Comparison of ENCODE assay signal across 12 cellular contexts in genomic region chr1:151158311-151158710, GRCh38. TPM values are rescaled to one million over a fixed set of nuclear protein-coding genes. Genes with fewer than 3 reads are reported as not detected.
DNase-seq lines count a peak whose midpoint lies in the region; ATAC-seq, FAIRE-seq and TF ChIP-seq lines count a peak whose summit lies in the region.
"Had no signal": no experiment of that assay in that cellular context is flagged by ENCODE, and none has a peak within 500 bp of the region (broad histone marks: within the 10 kb centered on the region; RNA-seq: fewer than 3 reads in every experiment).

No MANE protein-coding gene starts in this region.

- H3K27ac ChIP-seq in HL-60 (replicated peaks): peak overlapping the region; percentile 84
- H3K27ac ChIP-seq in colonic mucosa: peak overlapping the region; percentile 16
- H3K27ac ChIP-seq in pancreas: no peak overlapping the region

- H3K9me3 ChIP-seq in colonic mucosa (no peaks in the 10 kb centered on the region), pancreas (no peaks in the 10 kb centered on the region)

- 83 to 90% methylated on average over 5 to 6 of the region's 6 CpGs for WGBS in pancreas, 2 donors

- DNase-seq in HL-60 (ENCODE audit: low read depth in 1 of 2, low spot score in 1 of 2): peak in 1 of 2 experiments; percentile 35
- DNase-seq in activated CD4-positive, alpha-beta T cell treated with anti-CD3 and anti-CD28 coated beads, Interleukin-2, amount 50 U/mL, for 4 hours: peak; percentile 44
- no peak for DNase-seq in colonic mucosa
- peak; percentile 48 to 54 for DNase-seq in stimulated activated CD4-positive, alpha-beta T cell treated with anti-CD3 and anti-CD28 coated beads, Interleukin-4, amount 100 ng/mL, for 48 hours (ENCODE audit: low read depth in 2 of 2)
- DNase-seq in NK-92 treated with Interleukin-12 subunit alpha and Interleukin-12 subunit beta, amount 100 ng/mL, for 24 hours (lab: John Stamatoyannopoulos, UW): no peak
- no peak for DNase-seq in NCI-H1694 (lab: John Stamatoyannopoulos, UW)
- DNase-seq in pancreas: no peak
- no peak for DNase-seq in DMS153 (lab: John Stamatoyannopoulos, UW)
- DNase-seq: COR-L47, NCI-H446 treated with DMSO at 0.1 percent for 48 hours had no signal

- H3K27me3 ChIP-seq in HL-60 (ENCODE audit: insufficient read depth, poor library complexity, severe bottlenecking): no peaks in the 10 kb centered on the region
- H3K27me3 ChIP-seq in colonic mucosa: no peaks in the 10 kb centered on the region
- no peaks in the 10 kb centered on the region for H3K27me3 ChIP-seq in pancreas

- intact Hi-C loops in colonic mucosa (cut with DNase I): loop anchor here (5.0 to 10.0 kb wide), 2 partner anchors 61 to 134 kb away; no protein-coding TSS in a partner anchor
- intact Hi-C loops in pancreas (cut with DNase I): loop anchor here in 2 of 3 donors (10.0 kb wide), 2 partner anchors 64 to 134 kb away; no protein-coding TSS in a partner anchor

- no peak for ATAC-seq in pancreas
- ATAC-seq: SK-N-SH treated with all-trans-retinoic acid at 6 μM for 48 hours had no signal

- no peak for TF ChIP-seq CTCF in HL-60 (IDR thresholded peaks at IDR 0.05; ENCODE audit: insufficient read depth, low read length)
- TF ChIP-seq CTCF in colonic mucosa (IDR thresholded peaks at IDR 0.05): no peak
- TF ChIP-seq CTCF in pancreas (IDR thresholded peaks at IDR 0.05): no peak

- peak overlapping the region in 1 of 2 donors; percentile 40 for H3K9ac ChIP-seq in colonic mucosa (ENCODE audit: low read depth in 2 of 2, low read length in 2 of 2)

- H3K4me3 ChIP-seq in HL-60 (replicated peaks; ENCODE audit: insufficient read depth, low read length): peak overlapping the region; percentile 13
- no peak overlapping the region for H3K4me3 ChIP-seq in colonic mucosa
- no peak overlapping the region for H3K4me3 ChIP-seq in pancreas

- no peak for FAIRE-seq in pancreas (lab: Jason Lieb, UNC)
- FAIRE-seq: endothelial cell of umbilical vein had no signal

- H3K36me3 ChIP-seq in colonic mucosa: peaks cover 6% of the 10 kb centered on the region
- peaks cover 0 to 21% (median 0%) of the 10 kb centered on the region in 3 donors for H3K36me3 ChIP-seq in pancreas

- no peaks in the 10 kb centered on the region for H3K4me1 ChIP-seq in colonic mucosa
- H3K4me1 ChIP-seq in pancreas: no peaks in the 10 kb centered on the region

RNA-seq across cellular contexts. Expression of gene TNFAIP8L2, which starts 1.9 kb away (rescaled TPM):
- 1 to 10 TPM in 1 of 2 donors, under 1 TPM in 1; 0.72 to 1.2 TPM for total RNA-seq in colonic mucosa
- total RNA-seq in pancreas: 1 to 10 TPM in 3 of 6 donors, under 1 TPM in 3; 0.16 to 3.8 (median 0.90) TPM
- 1 to 10 TPM; 1.3 to 2.9 TPM for polyA plus RNA-seq in pancreas
- total RNA-seq: endothelial cell of umbilical vein had no signal

RNA-seq across cellular contexts. Expression of gene LYSMD1, which starts 7.4 kb away (rescaled TPM):
- 1 to 10 TPM; 6.8 to 7.2 TPM for total RNA-seq in colonic mucosa
- total RNA-seq in pancreas: 1 to 10 TPM; 1.8 to 5.5 (median 3.4) TPM
- 1 to 10 TPM; 4.3 to 4.5 TPM for polyA plus RNA-seq in pancreas

RNA-seq across cellular contexts. Expression of gene SCNM1, which starts 7.6 kb away (rescaled TPM):
- total RNA-seq in colonic mucosa (10 to 100 TPM; 22.7 to 31.8 TPM), pancreas (10 to 100 TPM in 3 of 6 donors, 1 to 10 TPM in 3; 7.7 to 18.1 (median 9.9) TPM)
- polyA plus RNA-seq in pancreas: 10 to 100 TPM; 28.9 to 33.7 TPM

RNA-seq across cellular contexts. Expression of gene SEMA6C, which starts 11.9 kb away (rescaled TPM):
- total RNA-seq in colonic mucosa (1 to 10 TPM; 1.6 to 3.2 TPM), pancreas (1 to 10 TPM in 5 of 6 donors, under 1 TPM in 1; 0.47 to 4.3 (median 1.9) TPM)
- polyA plus RNA-seq in pancreas: 10 to 100 TPM; 18.0 to 24.1 TPM

RNA-seq across cellular contexts. Expression of gene TMOD4, which starts 17.5 kb away (rescaled TPM):
- total RNA-seq in colonic mucosa (under 1 TPM in 1 of 2 donors, not detected in 1; 0.67 TPM), pancreas (under 1 TPM in 4 of 6 donors, not detected in 2; 0.47 to 0.81 (median 0.56) TPM)
- polyA plus RNA-seq in pancreas: not detected

Comparison
In these comparisons a context has a peak if more than half of its experiments do, and no peak if none do; other contexts are left out.
1. DNase-seq: peak in activated CD4-positive, alpha-beta T cell treated with anti-CD3 and anti-CD28 coated beads, Interleukin-2, amount 50 U/mL, for 4 hours (2 of 2) and stimulated activated CD4-positive, alpha-beta T cell treated with anti-CD3 and anti-CD28 coated beads, Interleukin-4, amount 100 ng/mL, for 48 hours (2 of 2); none in colonic mucosa (single experiment), NK-92 treated with Interleukin-12 subunit alpha and Interleukin-12 subunit beta, amount 100 ng/mL, for 24 hours (single experiment), NCI-H1694 (single experiment), pancreas (0 of 6) and DMS153 (single experiment).
2. H3K27ac ChIP-seq: peak in HL-60 (single experiment) and colonic mucosa (single experiment); none in pancreas (0 of 4).